In the genomic region with DNA sequence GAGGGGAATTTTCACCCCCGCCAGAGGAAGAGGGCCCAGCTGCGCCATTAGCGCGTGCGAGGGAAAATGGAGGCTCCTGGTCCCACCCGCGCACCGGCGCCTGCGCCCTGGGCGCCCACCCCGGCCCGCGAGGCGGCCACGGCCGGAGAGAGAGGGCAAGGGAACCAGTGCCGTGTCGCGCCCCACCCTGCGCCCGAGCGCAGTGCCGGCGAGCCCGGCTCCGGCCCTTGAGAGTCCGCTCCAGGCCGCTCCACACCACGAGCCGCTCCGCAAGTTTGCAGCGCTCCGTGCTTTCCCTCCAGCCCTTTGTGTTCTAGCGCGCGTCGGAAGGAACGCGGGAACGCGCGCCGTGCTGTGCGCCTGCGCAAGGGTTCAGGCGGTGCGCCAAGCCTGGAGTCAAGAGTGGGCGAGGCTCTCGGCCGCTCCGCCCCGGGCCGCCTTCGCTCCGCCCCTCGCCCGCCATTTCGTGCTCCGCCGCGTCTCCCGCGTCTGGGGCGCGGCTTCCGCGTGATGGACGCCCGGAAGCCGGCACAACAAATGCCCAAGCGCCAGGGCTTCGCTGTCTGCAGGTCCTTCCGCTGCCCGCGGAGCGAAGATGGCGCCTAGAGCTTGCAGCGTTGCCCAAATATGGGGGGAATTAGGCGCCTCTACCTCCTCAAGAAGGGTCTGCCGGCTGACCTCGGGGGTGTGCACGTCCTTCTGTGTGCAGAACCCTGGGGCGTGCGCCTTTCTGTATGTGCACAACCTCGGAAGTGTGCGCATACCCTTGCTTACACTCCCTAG, we compare ENCODE assay signal across 8 cellular contexts. TPM values are rescaled to one million over a fixed set of nuclear protein-coding genes. Genes with fewer than 3 reads are reported as not detected.
DNase-seq lines count a peak whose midpoint lies in the region; ATAC-seq and TF ChIP-seq lines count a peak whose summit lies in the region.

No MANE protein-coding gene starts in this region.

- POLR2A ChIA-PET in activated CD8-positive, alpha-beta T cell treated with anti-CD3 and anti-CD28 coated beads, Interleukin-2, amount 10 ng/mL, durations not matched to agents 7 days and 5 days (lab: Charles Lee): interaction anchor here (0.5 to 3.9 kb wide), 7 partner anchors 10 to 48 kb away, joined by 3 to 27 read pairs (median 4); a partner anchor contains a TSS

- H3K4me1 Mint-ChIP-seq in activated CD8-positive, alpha-beta T cell treated with anti-CD3 and anti-CD28 coated beads, Interleukin-2, amount 10 ng/mL, durations not matched to agents 7 days and 5 days (ENCODE audit: low read depth): peaks cover 38% of the 10 kb centered on the region

- H3K27ac ChIP-seq in lung (ENCODE audit: low read depth in 1 of 2, low read length in 1 of 2): peak overlapping the region; percentile 98

- H3K27ac Mint-ChIP-seq in activated CD8-positive, alpha-beta T cell treated with anti-CD3 and anti-CD28 coated beads, Interleukin-2, amount 10 ng/mL, durations not matched to agents 7 days and 5 days: peak overlapping the region; percentile 94

- peak; percentile 60 for ATAC-seq in HG02973 (IDR thresholded peaks at IDR 0.05; ENCODE audit: unreplicated experiment)
- ATAC-seq in activated CD8-positive, alpha-beta T cell treated with anti-CD3 and anti-CD28 coated beads, Interleukin-2, amount 10 ng/mL, durations not matched to agents 7 days and 5 days: peak; percentile 96
- ATAC-seq in lung (ENCODE audit: insufficient read depth, low FRiP score): peak; percentile 82

- no peaks in the 10 kb centered on the region for H3K27me3 Mint-ChIP-seq in activated CD8-positive, alpha-beta T cell treated with anti-CD3 and anti-CD28 coated beads, Interleukin-2, amount 10 ng/mL, durations not matched to agents 7 days and 5 days (ENCODE audit: low read depth)

- H3K4me3 ChIP-seq in lung: peak overlapping the region; percentile 42

- no peaks in the 10 kb centered on the region for H3K27me3 ChIP-seq in lung (ENCODE audit: control insufficient read depth, insufficient read depth)

- 4 to 6% methylated on average over 84 to 87 of the region's 87 CpGs for WGBS in lung, 2 donors

- H3K36me3 ChIP-seq in lung (ENCODE audit: control insufficient read depth in 2 of 2, insufficient read depth in 2 of 2, low read length in 2 of 2): no peaks in the 10 kb centered on the region

- DNase-seq in NCI-H524 (lab: John Stamatoyannopoulos, UW) (peak; percentile 80 to 87), NCI-H524 treated with DMSO at 0.1 percent for 48 hours (lab: John Stamatoyannopoulos, UW) (no peak), NCI-H2227 (lab: John Stamatoyannopoulos, UW; ENCODE audit: unreplicated experiment) (peak; percentile 95), ecto neural progenitor cell (ENCODE audit: low spot score) (peak; percentile 98), lung (ENCODE audit: low spot score) (peak; percentile 96)
- peak; percentile 97 for DNase-seq in activated CD8-positive, alpha-beta T cell treated with anti-CD3 and anti-CD28 coated beads, Interleukin-2, amount 10 ng/mL, durations not matched to agents 7 days and 5 days
- DNase-seq in stimulated activated CD4-positive, alpha-beta T cell treated with anti-CD3 and anti-CD28 coated beads, TNF-alpha, amount 100 ng/mL, for 1 hour (ENCODE audit: low read depth in 3 of 3, low spot score in 1 of 3): peak; percentile 93 to 96 (median 95)

- H3K9me3 ChIP-seq in lung (ENCODE audit: control insufficient read depth in 2 of 2, insufficient read depth in 1 of 2, low read length in 1 of 2): no peaks in the 10 kb centered on the region

- H3K9me3 Mint-ChIP-seq in activated CD8-positive, alpha-beta T cell treated with anti-CD3 and anti-CD28 coated beads, Interleukin-2, amount 10 ng/mL, durations not matched to agents 7 days and 5 days (ENCODE audit: insufficient read depth): peaks cover 7% of the 10 kb centered on the region

- no peak for TF ChIP-seq CTCF in lung (IDR thresholded peaks at IDR 0.05; ENCODE audit: control extremely low read depth, extremely low read depth)

- peaks cover 0 to 13% of the 10 kb centered on the region in 2 donors for H3K4me1 ChIP-seq in lung (ENCODE audit: control insufficient read depth in 2 of 2, insufficient read depth in 2 of 2, low read length in 2 of 2)

- H3K4me3 Mint-ChIP-seq in activated CD8-positive, alpha-beta T cell treated with anti-CD3 and anti-CD28 coated beads, Interleukin-2, amount 10 ng/mL, durations not matched to agents 7 days and 5 days: peak overlapping the region; percentile 71

- CTCF ChIA-PET in activated CD8-positive, alpha-beta T cell treated with anti-CD3 and anti-CD28 coated beads, Interleukin-2, amount 10 ng/mL, durations not matched to agents 7 days and 5 days (lab: Charles Lee): interaction anchor here (0.8 to 5.2 kb wide), 6 partner anchors 10 to 52 kb away, joined by 3 to 65 read pairs (median 10); no protein-coding TSS in a partner anchor

- H3K36me3 Mint-ChIP-seq in activated CD8-positive, alpha-beta T cell treated with anti-CD3 and anti-CD28 coated beads, Interleukin-2, amount 10 ng/mL, durations not matched to agents 7 days and 5 days (ENCODE audit: low read depth): peaks cover 11% of the 10 kb centered on the region

RNA-seq across cellular contexts. Expression of a gene that starts 46.1 kb away (rescaled TPM):
- total RNA-seq in activated CD8-positive, alpha-beta T cell treated with anti-CD3 and anti-CD28 coated beads, Interleukin-2, amount 10 ng/mL, durations not matched to agents 7 days and 5 days: 1,000 to 10,000 TPM; 1,769 to 1,842 TPM
- 100 to 1,000 TPM; 755 to 925 TPM for total RNA-seq in lung
- polyA plus RNA-seq in lung: 1,000 to 10,000 TPM; 1,633 to 1,655 TPM
